Comparison of ENCODE assay signal across 33 cellular contexts in genomic region chr1:226762055-226762454, GRCh38.
"Had no signal": no experiment of that assay in that cellular context is flagged by ENCODE, and none has a peak within 500 bp of the region (broad histone marks: within the 10 kb centered on the region; RNA-seq: fewer than 3 reads in every experiment).

No MANE protein-coding gene starts in this region.

- H3K27ac ChIP-seq: neutrophil, ovary, parathyroid adenoma, psoas muscle, right lobe of liver, sigmoid colon, suprapubic skin, testis, tibial artery, transverse colon, upper lobe of right lung, vagina had no signal

- H3K27me3 Mint-ChIP-seq: stimulated activated naive CD8-positive, alpha-beta T cell treated with anti-CD3 and anti-CD28 coated beads, Interleukin-15, amount 100 ng/mL, for 72 hours had no signal

- FAIRE-seq: small intestine had no signal

- H3K4me3 Mint-ChIP-seq: naive thymus-derived CD8-positive, alpha-beta T cell; natural killer cell treated with Interleukin-12 subunit alpha and Interleukin-12 subunit beta and Interleukin-15 and Interleukin-18, amount 100 ng/mL, for 72 hours; nephron progenitor cell; neural crest cell; stimulated activated memory B cell treated with anti-CD40 and anti-IgM and Interleukin-4, amounts not matched to agents 10 μg/mL and 1 μg/mL and 100 μg/mL, for 72 hours; stimulated activated naive CD8-positive, alpha-beta T cell treated with anti-CD3 and anti-CD28 coated beads, Interleukin-15, amount 100 ng/mL, for 72 hours; type B pancreatic cell had no signal

- H2AFZ ChIP-seq: parathyroid adenoma had no signal

- DNase-seq: naive thymus-derived CD8-positive, alpha-beta T cell; nephron progenitor cell; nucleus accumbens; ovary; posterior cingulate gyrus; psoas muscle; right cardiac atrium; right lobe of liver; sigmoid colon; small intestine; spleen; stimulated activated CD4-positive, alpha-beta T cell treated with anti-CD3 and anti-CD28 coated beads, Interleukin-12 subunit alpha, Interleukin-12 subunit beta, amount 100 ng/mL, for 4 hours; stimulated activated CD4-positive, alpha-beta T cell treated with anti-CD3 and anti-CD28 coated beads, Interleukin-1b, Interleukin-23, amount 100 ng/mL, for 48 hours; stimulated activated CD4-positive, alpha-beta T cell treated with anti-CD3 and anti-CD28 coated beads, Interleukin-4, amount 100 ng/mL, for 1 hour; stimulated activated CD4-positive, alpha-beta T cell treated with anti-CD3 and anti-CD28 coated beads, Interleukin-4, amount 100 ng/mL, for 4 hours; stimulated activated CD8-positive, alpha-beta memory T cell treated with anti-CD3 and anti-CD28 coated beads, Interleukin-4, amount 100 ng/mL, for 48 hours; stimulated activated naive CD4-positive, alpha-beta T cell; stimulated activated naive CD8-positive, alpha-beta T cell treated with anti-CD3 and anti-CD28 coated beads, Interleukin-15, amount 100 ng/mL, for 72 hours; stimulated activated naive CD8-positive, alpha-beta T cell treated with anti-CD3 and anti-CD28 coated beads, Interleukin-15, Interleukin-2, amounts not matched to agents 100 U/mL and 50 U/mL, for 24 hours; substantia nigra; testis; tibial artery; transverse colon; upper lobe of right lung had no signal

- H3K9ac ChIP-seq: parathyroid adenoma had no signal

- H3K9me3 ChIP-seq: neutrophil, ovary, psoas muscle, right lobe of liver, sigmoid colon, spleen, suprapubic skin, testis, tibial artery, transverse colon, upper lobe of right lung, vagina had no signal

- H3K36me3 Mint-ChIP-seq: naive thymus-derived CD8-positive, alpha-beta T cell; stimulated activated memory B cell treated with anti-CD40 and anti-IgM and Interleukin-4, amounts not matched to agents 10 μg/mL and 1 μg/mL and 100 μg/mL, for 72 hours; type B pancreatic cell had no signal

- H3K9me3 Mint-ChIP-seq: naive thymus-derived CD8-positive, alpha-beta T cell; natural killer cell treated with Interleukin-12 subunit alpha and Interleukin-12 subunit beta and Interleukin-15 and Interleukin-18, amount 100 ng/mL, for 72 hours; nephron progenitor cell; neural crest cell; stimulated activated memory B cell treated with anti-CD40 and anti-IgM and Interleukin-4, amounts not matched to agents 10 μg/mL and 1 μg/mL and 100 μg/mL, for 72 hours; stimulated activated naive CD8-positive, alpha-beta T cell treated with anti-CD3 and anti-CD28 coated beads, Interleukin-15, amount 100 ng/mL, for 72 hours had no signal

- H3K4me1 ChIP-seq: parathyroid adenoma, psoas muscle, right lobe of liver, suprapubic skin, testis, tibial artery, upper lobe of right lung, vagina had no signal

- ATAC-seq: naive thymus-derived CD8-positive, alpha-beta T cell; natural killer cell treated with Interleukin-12 subunit alpha and Interleukin-12 subunit beta and Interleukin-15 and Interleukin-18, amount 100 ng/mL, for 72 hours; psoas muscle; right cardiac atrium; right lobe of liver; stimulated activated memory B cell treated with anti-CD40 and anti-IgM and Interleukin-4, amounts not matched to agents 10 μg/mL and 1 μg/mL and 100 μg/mL, for 72 hours; stimulated activated naive CD8-positive, alpha-beta T cell treated with anti-CD3 and anti-CD28 coated beads, Interleukin-15, amount 100 ng/mL, for 72 hours; stimulated activated naive CD8-positive, alpha-beta T cell treated with anti-CD3 and anti-CD28 coated beads, Interleukin-15, Interleukin-2, amounts not matched to agents 100 U/mL and 50 U/mL, for 24 hours; upper lobe of right lung had no signal

- H3K27ac Mint-ChIP-seq: nephron progenitor cell; progenitor cell of endocrine pancreas; stimulated activated memory B cell treated with anti-CD40 and anti-IgM and Interleukin-4, amounts not matched to agents 10 μg/mL and 1 μg/mL and 100 μg/mL, for 72 hours; stimulated activated naive CD8-positive, alpha-beta T cell treated with anti-CD3 and anti-CD28 coated beads, Interleukin-15, amount 100 ng/mL, for 72 hours; type B pancreatic cell had no signal

- H3K27me3 ChIP-seq: ovary, right lobe of liver, sigmoid colon, suprapubic skin, testis, transverse colon, upper lobe of right lung, vagina had no signal

- H3K36me3 ChIP-seq: neutrophil, ovary, right lobe of liver, sigmoid colon, spleen, suprapubic skin, tibial artery, transverse colon, upper lobe of right lung, vagina had no signal

- H3K79me2 ChIP-seq: parathyroid adenoma had no signal

- H3K4me3 ChIP-seq: ovary, psoas muscle, right lobe of liver, sigmoid colon, spleen, suprapubic skin, testis, tibial artery, transverse colon, upper lobe of right lung, vagina had no signal
